11 cellular contexts compared by ENCODE assay signal in genomic region chr1:92441316-92442311, GRCh38. TPM values are rescaled to one million over a fixed set of nuclear protein-coding genes. Genes with fewer than 3 reads are reported as not detected.
DNase-seq lines count a peak whose midpoint lies in the region; ATAC-seq and TF ChIP-seq lines count a peak whose summit lies in the region.
"Had no signal": no experiment of that assay in that cellular context is flagged by ENCODE, and none has a peak within 500 bp of the region (broad histone marks: within the 10 kb centered on the region; RNA-seq: fewer than 3 reads in every experiment).

No MANE protein-coding gene starts in this region.

- POLR2A ChIA-PET in WTC11 (lab: Charles Lee), result no interaction called here
- POLR2A ChIA-PET in T-cell (lab: Charles Lee), result interaction anchor here in 1 of 2 donors (0.6 kb wide), 1 partner anchor 26 kb away, joined by 9 read pairs; no protein-coding TSS in a partner anchor

- H3K4me3 ChIP-seq in BE2C (ENCODE audit: low read depth, low read length), result peak overlapping the region; percentile 38

- CTCF ChIA-PET in WTC11 (lab: Charles Lee) (interaction anchor here (0.6 to 1.5 kb wide), 2 partner anchors 37 to 41 kb away, joined by 3 to 4 read pairs; no protein-coding TSS in a partner anchor), T-cell (lab: Charles Lee) (interaction anchor here in 1 of 2 donors (0.5 kb wide), 1 partner anchor 97 kb away, joined by 3 read pairs; no protein-coding TSS in a partner anchor)

- DNase-seq in BE2C, result peak; percentile 31
- DNase-seq in NCI-H1694 (lab: John Stamatoyannopoulos, UW), result peak; percentile 61
- peak; percentile 73 for DNase-seq in WTC11 (ENCODE audit: low spot score)
- DNase-seq in left lobe of liver (ENCODE audit: low spot score), result no peak
- no peak for DNase-seq in stimulated activated naive B cell treated with anti-CD40 and anti-IgM and Interleukin-4, amounts not matched to agents 10 μg/mL and 1 μg/mL and 100 μg/mL, for 72 hours
- no peak for DNase-seq in DMS79 (lab: John Stamatoyannopoulos, UW)
- DNase-seq in 8988T, result no peak
- no peak for DNase-seq in T-cell
- DNase-seq: KBM-7 had no signal

- H3K4me1 Mint-ChIP-seq in WTC11, result peaks cover 13% of the 10 kb centered on the region
- H3K4me1 Mint-ChIP-seq in stimulated activated naive B cell treated with anti-CD40 and anti-IgM and Interleukin-4, amounts not matched to agents 10 μg/mL and 1 μg/mL and 100 μg/mL, for 72 hours, result peaks cover 6 to 17% of the 10 kb centered on the region in 2 donors
- H3K4me1 Mint-ChIP-seq in T-cell, result peaks cover 7 to 9% (median 8%) of the 10 kb centered on the region in 3 donors

- no peaks in the 10 kb centered on the region for H3K27me3 ChIP-seq in BE2C

- H3K27me3 Mint-ChIP-seq in WTC11 (ENCODE audit: low read depth) (peaks cover 2% of the 10 kb centered on the region), T-cell (no peaks in the 10 kb centered on the region)
- peaks cover 0 to 6% of the 10 kb centered on the region in 2 donors for H3K27me3 Mint-ChIP-seq in stimulated activated naive B cell treated with anti-CD40 and anti-IgM and Interleukin-4, amounts not matched to agents 10 μg/mL and 1 μg/mL and 100 μg/mL, for 72 hours

- H3K9me3 ChIP-seq in BE2C, result no peaks in the 10 kb centered on the region

- no peaks in the 10 kb centered on the region for H3K36me3 ChIP-seq in BE2C

- H3K27ac Mint-ChIP-seq in WTC11 (peak overlapping the region; percentile 76), T-cell (no peak overlapping the region)
- no peak overlapping the region for H3K27ac Mint-ChIP-seq in stimulated activated naive B cell treated with anti-CD40 and anti-IgM and Interleukin-4, amounts not matched to agents 10 μg/mL and 1 μg/mL and 100 μg/mL, for 72 hours

- TF ChIP-seq CTCF in BE2C (IDR thresholded peaks at IDR 0.05; ENCODE audit: low read depth, low read length), result no peak
- TF ChIP-seq CTCF in WTC11 (IDR thresholded peaks at IDR 0.05), result no peak

- H3K36me3 Mint-ChIP-seq in WTC11, result peaks cover 2% of the 10 kb centered on the region
- no peaks in the 10 kb centered on the region for H3K36me3 Mint-ChIP-seq in stimulated activated naive B cell treated with anti-CD40 and anti-IgM and Interleukin-4, amounts not matched to agents 10 μg/mL and 1 μg/mL and 100 μg/mL, for 72 hours
- no peaks in the 10 kb centered on the region for H3K36me3 Mint-ChIP-seq in T-cell
- H3K36me3 Mint-ChIP-seq: brain had no signal

- H3K9me3 Mint-ChIP-seq in WTC11 (peaks cover 5% of the 10 kb centered on the region; the same call in 1 of the 2 replicates), T-cell (no peaks in the 10 kb centered on the region)
- H3K9me3 Mint-ChIP-seq in stimulated activated naive B cell treated with anti-CD40 and anti-IgM and Interleukin-4, amounts not matched to agents 10 μg/mL and 1 μg/mL and 100 μg/mL, for 72 hours, result no peaks in the 10 kb centered on the region

- H3K4me3 Mint-ChIP-seq in WTC11 (peak overlapping the region; percentile 54), T-cell (no peak overlapping the region)
- H3K4me3 Mint-ChIP-seq in stimulated activated naive B cell treated with anti-CD40 and anti-IgM and Interleukin-4, amounts not matched to agents 10 μg/mL and 1 μg/mL and 100 μg/mL, for 72 hours, result no peak overlapping the region
- H3K4me3 Mint-ChIP-seq: brain had no signal

- H3K4me1 ChIP-seq in BE2C, result no peaks in the 10 kb centered on the region

- peak; percentile 95 for ATAC-seq in WTC11
- peak; percentile 64 for ATAC-seq in left lobe of liver
- ATAC-seq in stimulated activated naive B cell treated with anti-CD40 and anti-IgM and Interleukin-4, amounts not matched to agents 10 μg/mL and 1 μg/mL and 100 μg/mL, for 72 hours (replicated peaks), result no peak
- no peak for ATAC-seq in T-cell (replicated peaks in 1 of 4)
- ATAC-seq: sciatic nerve had no signal

TF ChIP-seq in WTC11, 78 proteins besides CTCF, POLR2A, EP300 and RAD21 (continues in another document):
- TF ChIP-seq TP53 (CRISPR knock-in tag; IDR thresholded peaks at IDR 0.05), result 0 out of 2 replicates have a peak, but pooled peaks have one; percentile 41
- TF ChIP-seq PREB (CRISPR knock-in tag; IDR thresholded peaks at IDR 0.05; ENCODE audit: borderline replicate concordance), result no peak
- TF ChIP-seq TEAD1 (CRISPR knock-in tag; IDR thresholded peaks at IDR 0.05), result peak; percentile 52; the same call in 1 of the 2 replicates
- TF ChIP-seq ZNF138 (CRISPR knock-in tag; conservative IDR thresholded peaks at IDR 0.05), result 0 out of 2 replicates have a peak, but pooled peaks have one; percentile 10
- peak; percentile 28; the same call in 1 of the 2 replicates for TF ChIP-seq ARID4B (CRISPR knock-in tag; IDR thresholded peaks at IDR 0.05; ENCODE audit: borderline replicate concordance)
- peak; percentile 73 for TF ChIP-seq GABPB1 (CRISPR knock-in tag; IDR thresholded peaks at IDR 0.05)
- TF ChIP-seq SMAD3 (CRISPR knock-in tag; IDR thresholded peaks at IDR 0.05; ENCODE audit: borderline replicate concordance), result 0 out of 2 replicates have a peak, but pooled peaks have one; percentile 21
- TF ChIP-seq SP1 (CRISPR knock-in tag; conservative IDR thresholded peaks at IDR 0.05), result peak; percentile 60
- TF ChIP-seq ESRRA (CRISPR knock-in tag; IDR thresholded peaks at IDR 0.05; ENCODE audit: borderline replicate concordance), result no peak
- TF ChIP-seq ZBTB43 (CRISPR knock-in tag; IDR thresholded peaks at IDR 0.05), result no peak
- peak; percentile 84 for TF ChIP-seq MAX (CRISPR knock-in tag; IDR thresholded peaks at IDR 0.05)
- 0 out of 2 replicates have a peak, but pooled peaks have one; percentile 52 for TF ChIP-seq ETV6 (CRISPR knock-in tag; IDR thresholded peaks at IDR 0.05)

RNA-seq across cellular contexts. Expression of gene GFI1, which starts 45.1 kb away (rescaled TPM):
- polyA plus RNA-seq in BE2C (2012; ENCODE audit: insufficient read depth, insufficient read length, low read depth), result not detected
- 0.18 to 0.46 TPM (median 0.35 TPM) in 3 replicates for total RNA-seq in WTC11 (2021)
- total RNA-seq in left lobe of liver, result 0.38 TPM
- 10 to 100 TPM; 13.8 to 25.7 (median 20.1) TPM for total RNA-seq in T-cell

Comparison
In these comparisons a context has a peak if more than half of its experiments do, and no peak if none do; other contexts are left out.
1. DNase-seq: peak in BE2C (single experiment), NCI-H1694 (single experiment) and WTC11 (single experiment); none in left lobe of liver (single experiment), stimulated activated naive B cell treated with anti-CD40 and anti-IgM and Interleukin-4, amounts not matched to agents 10 μg/mL and 1 μg/mL and 100 μg/mL, for 72 hours (single experiment), DMS79 (single experiment), 8988T (single experiment) and T-cell (0 of 34).
2. ATAC-seq: peak in WTC11 (single experiment) and left lobe of liver (single experiment); none in stimulated activated naive B cell treated with anti-CD40 and anti-IgM and Interleukin-4, amounts not matched to agents 10 μg/mL and 1 μg/mL and 100 μg/mL, for 72 hours (0 of 2) and T-cell (0 of 4).
3. RNA of gene GFI1, which starts 45.1 kb away (total RNA-seq): 13.8 to 25.7 TPM in T-cell; 0.38 TPM in left lobe of liver (single experiment) and 0.18 to 0.46 TPM in WTC11; every median in the first group is over 10 times any median in the second.